Comparison of ENCODE assay signal across 17 cellular contexts in genomic region chr19:38162094-38162493, GRCh38.
"Had no signal": no experiment of that assay in that cellular context is flagged by ENCODE, and none has a peak within 500 bp of the region (broad histone marks: within the 10 kb centered on the region; RNA-seq: fewer than 3 reads in every experiment).

No MANE protein-coding gene starts in this region.

- H3K27me3 ChIP-seq: hepatocyte, neutrophil, upper lobe of right lung had no signal

- H3K4me1 Mint-ChIP-seq: mesothelial cell of epicardium, T-helper 17 cell had no signal

- H3K9me3 ChIP-seq: neutrophil had no signal

- H3K4me1 ChIP-seq: lower lobe of right lung, upper lobe of right lung had no signal

- ATAC-seq: lower lobe of right lung; natural killer cell treated with Interleukin-12 subunit alpha and Interleukin-12 subunit beta and Interleukin-15 and Interleukin-18, amount 100 ng/mL, for 72 hours; stimulated activated naive B cell treated with anti-CD40 and anti-IgM and Interleukin-4, amounts not matched to agents 10 μg/mL and 1 μg/mL and 100 μg/mL, for 72 hours; T-helper 17 cell; upper lobe of right lung had no signal

- H3K9me3 Mint-ChIP-seq: natural killer cell treated with Interleukin-12 subunit alpha and Interleukin-12 subunit beta and Interleukin-15 and Interleukin-18, amount 100 ng/mL, for 72 hours had no signal

- DNase-seq: activated CD4-positive, alpha-beta T cell treated with anti-CD3 and anti-CD28 coated beads, Interleukin-2, amount 50 U/mL, for 48 hours; amniotic stem cell; cerebellar nuclear complex; cortex of kidney; lower lobe of right lung; retina; stimulated activated naive B cell treated with anti-CD40 and anti-IgM and Interleukin-4, amounts not matched to agents 10 μg/mL and 1 μg/mL and 100 μg/mL, for 72 hours; T-helper 17 cell; upper lobe of right lung; WERI-Rb-1 had no signal

- H3K4me2 ChIP-seq: hepatocyte had no signal

- H3K36me3 Mint-ChIP-seq: natural killer cell treated with Interleukin-12 subunit alpha and Interleukin-12 subunit beta and Interleukin-15 and Interleukin-18, amount 100 ng/mL, for 72 hours had no signal

- H3K27ac Mint-ChIP-seq: activated naive CD8-positive, alpha-beta T cell; activated T-helper 1 cell treated with anti-CD3 and anti-CD28 coated beads, Interleukin-12 subunit alpha, Interleukin-12 subunit beta, Interleukin-2, Interleukin-4 antibody, amounts not matched to agents 30 ng/mL and 10 ng/mL and 1 ng/mL, durations not matched to agents 14 hours and 24 hours and 36 hours; mesothelial cell of epicardium; natural killer cell treated with Interleukin-12 subunit alpha and Interleukin-12 subunit beta and Interleukin-15 and Interleukin-18, amount 100 ng/mL, for 72 hours; T-helper 17 cell had no signal

- H3K27me3 Mint-ChIP-seq: activated naive CD8-positive, alpha-beta T cell; natural killer cell treated with Interleukin-12 subunit alpha and Interleukin-12 subunit beta and Interleukin-15 and Interleukin-18, amount 100 ng/mL, for 72 hours; stimulated activated naive B cell treated with anti-CD40 and anti-IgM and Interleukin-4, amounts not matched to agents 10 μg/mL and 1 μg/mL and 100 μg/mL, for 72 hours; T-helper 17 cell had no signal

- H3K27ac ChIP-seq: hepatocyte, lower lobe of right lung, neutrophil, thoracic aorta, upper lobe of right lung, WERI-Rb-1 had no signal

- H3K4me3 ChIP-seq: hepatocyte, lower lobe of right lung, thoracic aorta, upper lobe of right lung had no signal

- H3K4me3 Mint-ChIP-seq: activated naive CD8-positive, alpha-beta T cell; activated T-helper 1 cell treated with anti-CD3 and anti-CD28 coated beads, Interleukin-12 subunit alpha, Interleukin-12 subunit beta, Interleukin-2, Interleukin-4 antibody, amounts not matched to agents 30 ng/mL and 10 ng/mL and 1 ng/mL, durations not matched to agents 14 hours and 24 hours and 36 hours; mesothelial cell of epicardium; natural killer cell treated with Interleukin-12 subunit alpha and Interleukin-12 subunit beta and Interleukin-15 and Interleukin-18, amount 100 ng/mL, for 72 hours; stimulated activated naive B cell treated with anti-CD40 and anti-IgM and Interleukin-4, amounts not matched to agents 10 μg/mL and 1 μg/mL and 100 μg/mL, for 72 hours; T-helper 17 cell had no signal
